ENCODE assay signal across 1 cellular context in the genomic region with DNA sequence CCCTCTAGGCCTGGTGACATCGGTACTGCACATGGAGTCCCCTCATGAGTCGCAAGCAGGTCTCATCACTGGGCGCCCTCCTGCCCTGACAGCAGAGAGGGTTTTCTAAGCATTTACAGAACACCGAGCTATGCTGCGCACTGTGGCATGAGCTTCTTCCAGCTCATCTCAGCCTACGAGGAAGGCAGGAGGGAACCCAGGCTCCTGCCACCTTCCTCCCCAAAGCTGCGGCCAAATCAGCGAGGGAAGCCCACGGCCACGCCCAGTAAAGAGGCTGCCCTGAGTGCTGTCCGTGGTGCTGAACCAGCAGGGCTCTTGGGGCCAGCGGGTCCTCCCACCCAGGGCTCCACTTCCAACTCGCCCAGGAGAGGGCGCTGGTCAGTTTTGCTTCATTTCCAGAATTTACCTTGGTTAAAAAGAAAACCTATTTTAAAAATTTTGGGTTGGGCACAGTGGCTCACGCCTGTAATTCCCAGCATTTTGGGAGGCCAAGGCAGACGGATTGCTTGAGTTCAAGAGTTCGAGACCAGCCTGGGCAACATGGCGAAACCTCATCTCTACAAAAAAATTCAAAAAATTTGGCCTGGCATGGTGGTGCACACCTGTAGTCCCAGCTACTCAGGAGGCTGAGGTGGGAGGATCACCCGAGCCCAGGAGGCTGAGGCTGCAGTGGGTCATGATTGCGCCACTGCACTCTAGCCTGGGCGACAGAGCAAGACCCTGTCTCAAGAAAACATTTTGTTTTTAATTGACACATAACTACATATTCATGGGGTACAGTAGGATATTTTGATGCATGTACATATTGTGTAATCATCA.
A peak's percentile ranks its signal among the peaks of the same experiment; 100 is the strongest.
TF ChIP-seq lines count a peak whose summit lies in the region.

No MANE protein-coding gene starts in this region.

TF ChIP-seq in HepG2, 621 proteins besides CTCF, POLR2A, EP300 and RAD21 (continued from another document and continues in another):
- TF ChIP-seq, protein P1, sequence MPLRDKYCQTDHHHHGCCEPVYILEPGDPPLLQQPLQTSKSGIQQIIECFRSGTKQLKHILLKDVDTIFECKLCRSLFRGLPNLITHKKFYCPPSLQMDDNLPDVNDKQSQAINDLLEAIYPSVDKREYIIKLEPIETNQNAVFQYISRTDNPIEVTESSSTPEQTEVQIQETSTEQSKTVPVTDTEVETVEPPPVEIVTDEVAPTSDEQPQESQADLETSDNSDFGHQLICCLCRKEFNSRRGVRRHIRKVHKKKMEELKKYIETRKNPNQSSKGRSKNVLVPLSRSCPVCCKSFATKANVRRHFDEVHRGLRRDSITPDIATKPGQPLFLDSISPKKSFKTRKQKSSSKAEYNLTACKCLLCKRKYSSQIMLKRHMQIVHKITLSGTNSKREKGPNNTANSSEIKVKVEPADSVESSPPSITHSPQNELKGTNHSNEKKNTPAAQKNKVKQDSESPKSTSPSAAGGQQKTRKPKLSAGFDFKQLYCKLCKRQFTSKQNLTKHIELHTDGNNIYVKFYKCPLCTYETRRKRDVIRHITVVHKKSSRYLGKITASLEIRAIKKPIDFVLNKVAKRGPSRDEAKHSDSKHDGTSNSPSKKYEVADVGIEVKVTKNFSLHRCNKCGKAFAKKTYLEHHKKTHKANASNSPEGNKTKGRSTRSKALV (CRISPR knock-in tag; IDR thresholded peaks at IDR 0.05), result peak; percentile 89; the same call in 1 of the 2 replicates
- TF ChIP-seq CREB1 (IDR thresholded peaks at IDR 0.05) (no peak), CREB1 (CRISPR knock-in tag; IDR thresholded peaks at IDR 0.05) (no peak), ZNF460 (CRISPR knock-in tag; IDR thresholded peaks at IDR 0.05; ENCODE audit: borderline replicate concordance) (no peak), TBX2 (CRISPR knock-in tag; IDR thresholded peaks at IDR 0.05; ENCODE audit: borderline replicate concordance) (peak; percentile 47; the same call in 1 of the 2 replicates), KAT8 (CRISPR knock-in tag; IDR thresholded peaks at IDR 0.05) (peak; percentile 73), HMG20A (CRISPR knock-in tag; IDR thresholded peaks at IDR 0.05; ENCODE audit: borderline replicate concordance) (no peak), FOXO1 (CRISPR knock-in tag; IDR thresholded peaks at IDR 0.05) (peak; percentile 61; the same call in 1 of the 2 replicates), ZNF570 (CRISPR knock-in tag; IDR thresholded peaks at IDR 0.05; ENCODE audit: borderline replicate concordance) (no peak), ZNF501 (CRISPR knock-in tag; IDR thresholded peaks at IDR 0.05) (peak; percentile 92), ETV5 (CRISPR knock-in tag; IDR thresholded peaks at IDR 0.05; ENCODE audit: borderline replicate concordance) (peak; percentile 38; the same call in 1 of the 2 replicates), SRY (CRISPR knock-in tag; IDR thresholded peaks at IDR 0.05) (peak; percentile 99), ZNF33A (CRISPR knock-in tag; IDR thresholded peaks at IDR 0.05; ENCODE audit: borderline replicate concordance) (no peak), MTA3 (CRISPR knock-in tag; IDR thresholded peaks at IDR 0.05) (0 out of 2 replicates have a peak, but pooled peaks have one; percentile 50), ZNF354B (CRISPR knock-in tag; IDR thresholded peaks at IDR 0.05) (no peak), KLF16 (CRISPR knock-in tag; IDR thresholded peaks at IDR 0.05) (peak in 1 of 2 experiments; percentile 92; a peak in 2 of 4 replicates), FOXA1 (IDR thresholded peaks at IDR 0.05) (no peak), FOXA1 (CRISPR knock-in tag; IDR thresholded peaks at IDR 0.05) (no peak), NKX3-1 (CRISPR knock-in tag; IDR thresholded peaks at IDR 0.05) (peak; percentile 98), ZNF652 (CRISPR knock-in tag; IDR thresholded peaks at IDR 0.05; ENCODE audit: borderline replicate concordance, low read depth) (0 out of 2 replicates have a peak, but pooled peaks have one; percentile 25), SIX1 (CRISPR knock-in tag; IDR thresholded peaks at IDR 0.05; ENCODE audit: borderline replicate concordance) (no peak), ATF7-NPFF (CRISPR knock-in tag; IDR thresholded peaks at IDR 0.05; ENCODE audit: low read depth) (peak; percentile 87), REL (CRISPR knock-in tag; conservative IDR thresholded peaks at IDR 0.05) (peak; percentile 64; the same call in 1 of the 2 replicates), CBX2 (IDR thresholded peaks at IDR 0.05; ENCODE audit: low read depth, low read length) (no peak), CBX2 (CRISPR knock-in tag; IDR thresholded peaks at IDR 0.05; ENCODE audit: low read depth) (no peak), SCMH1 (CRISPR knock-in tag; IDR thresholded peaks at IDR 0.05; ENCODE audit: borderline replicate concordance) (no peak), ZNF558 (CRISPR knock-in tag; IDR thresholded peaks at IDR 0.05; ENCODE audit: borderline replicate concordance) (peak; percentile 90; the same call in 1 of the 2 replicates), ZNF232 (CRISPR knock-in tag; IDR thresholded peaks at IDR 0.05; ENCODE audit: borderline replicate concordance) (peak; percentile 98), KLF15 (CRISPR knock-in tag; IDR thresholded peaks at IDR 0.05; ENCODE audit: borderline replicate concordance) (peak; percentile 76; the same call in 1 of the 2 replicates)
- TF ChIP-seq, protein P2, sequence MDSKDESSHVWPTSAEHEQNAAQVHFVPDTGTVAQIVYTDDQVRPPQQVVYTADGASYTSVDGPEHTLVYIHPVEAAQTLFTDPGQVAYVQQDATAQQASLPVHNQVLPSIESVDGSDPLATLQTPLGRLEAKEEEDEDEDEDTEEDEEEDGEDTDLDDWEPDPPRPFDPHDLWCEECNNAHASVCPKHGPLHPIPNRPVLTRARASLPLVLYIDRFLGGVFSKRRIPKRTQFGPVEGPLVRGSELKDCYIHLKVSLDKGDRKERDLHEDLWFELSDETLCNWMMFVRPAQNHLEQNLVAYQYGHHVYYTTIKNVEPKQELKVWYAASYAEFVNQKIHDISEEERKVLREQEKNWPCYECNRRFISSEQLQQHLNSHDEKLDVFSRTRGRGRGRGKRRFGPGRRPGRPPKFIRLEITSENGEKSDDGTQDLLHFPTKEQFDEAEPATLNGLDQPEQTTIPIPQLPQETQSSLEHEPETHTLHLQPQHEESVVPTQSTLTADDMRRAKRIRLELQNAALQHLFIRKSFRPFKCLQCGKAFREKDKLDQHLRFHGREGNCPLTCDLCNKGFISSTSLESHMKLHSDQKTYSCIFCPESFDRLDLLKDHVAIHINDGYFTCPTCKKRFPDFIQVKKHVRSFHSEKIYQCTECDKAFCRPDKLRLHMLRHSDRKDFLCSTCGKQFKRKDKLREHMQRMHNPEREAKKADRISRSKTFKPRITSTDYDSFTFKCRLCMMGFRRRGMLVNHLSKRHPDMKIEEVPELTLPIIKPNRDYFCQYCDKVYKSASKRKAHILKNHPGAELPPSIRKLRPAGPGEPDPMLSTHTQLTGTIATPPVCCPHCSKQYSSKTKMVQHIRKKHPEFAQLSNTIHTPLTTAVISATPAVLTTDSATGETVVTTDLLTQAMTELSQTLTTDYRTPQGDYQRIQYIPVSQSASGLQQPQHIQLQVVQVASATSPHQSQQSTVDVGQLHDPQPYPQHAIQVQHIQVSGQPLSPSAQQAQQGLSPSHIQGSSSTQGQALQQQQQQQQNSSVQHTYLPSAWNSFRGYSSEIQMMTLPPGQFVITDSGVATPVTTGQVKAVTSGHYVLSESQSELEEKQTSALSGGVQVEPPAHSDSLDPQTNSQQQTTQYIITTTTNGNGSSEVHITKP (CRISPR knock-in tag; IDR thresholded peaks at IDR 0.05; ENCODE audit: low read depth), result peak; percentile 51; the same call in 1 of the 2 replicates
- TF ChIP-seq, protein P3, sequence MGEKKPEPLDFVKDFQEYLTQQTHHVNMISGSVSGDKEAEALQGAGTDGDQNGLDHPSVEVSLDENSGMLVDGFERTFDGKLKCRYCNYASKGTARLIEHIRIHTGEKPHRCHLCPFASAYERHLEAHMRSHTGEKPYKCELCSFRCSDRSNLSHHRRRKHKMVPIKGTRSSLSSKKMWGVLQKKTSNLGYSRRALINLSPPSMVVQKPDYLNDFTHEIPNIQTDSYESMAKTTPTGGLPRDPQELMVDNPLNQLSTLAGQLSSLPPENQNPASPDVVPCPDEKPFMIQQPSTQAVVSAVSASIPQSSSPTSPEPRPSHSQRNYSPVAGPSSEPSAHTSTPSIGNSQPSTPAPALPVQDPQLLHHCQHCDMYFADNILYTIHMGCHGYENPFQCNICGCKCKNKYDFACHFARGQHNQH (CRISPR knock-in tag; IDR thresholded peaks at IDR 0.05), result peak; percentile 69; the same call in 1 of the 2 replicates
- TF ChIP-seq, protein P4, sequence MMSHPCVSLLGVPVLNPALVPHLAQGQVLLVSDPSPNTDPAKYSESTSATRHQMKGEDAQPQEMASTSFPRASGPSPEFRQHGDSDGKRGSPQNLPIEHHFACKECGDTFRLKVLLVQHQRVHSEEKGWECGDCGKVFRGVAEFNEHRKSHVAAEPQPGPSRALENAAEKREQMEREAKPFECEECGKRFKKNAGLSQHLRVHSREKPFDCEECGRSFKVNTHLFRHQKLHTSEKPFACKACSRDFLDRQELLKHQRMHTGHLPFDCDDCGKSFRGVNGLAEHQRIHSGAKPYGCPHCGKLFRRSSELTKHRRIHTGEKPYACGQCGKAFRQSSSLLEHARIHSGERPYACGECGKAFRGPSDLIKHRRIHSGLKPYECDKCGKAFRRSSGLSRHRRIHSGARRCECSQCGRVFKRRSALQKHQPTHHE (CRISPR knock-in tag; IDR thresholded peaks at IDR 0.05; ENCODE audit: borderline replicate concordance), result peak; percentile 66; the same call in 1 of the 2 replicates
- TF ChIP-seq, protein P5, sequence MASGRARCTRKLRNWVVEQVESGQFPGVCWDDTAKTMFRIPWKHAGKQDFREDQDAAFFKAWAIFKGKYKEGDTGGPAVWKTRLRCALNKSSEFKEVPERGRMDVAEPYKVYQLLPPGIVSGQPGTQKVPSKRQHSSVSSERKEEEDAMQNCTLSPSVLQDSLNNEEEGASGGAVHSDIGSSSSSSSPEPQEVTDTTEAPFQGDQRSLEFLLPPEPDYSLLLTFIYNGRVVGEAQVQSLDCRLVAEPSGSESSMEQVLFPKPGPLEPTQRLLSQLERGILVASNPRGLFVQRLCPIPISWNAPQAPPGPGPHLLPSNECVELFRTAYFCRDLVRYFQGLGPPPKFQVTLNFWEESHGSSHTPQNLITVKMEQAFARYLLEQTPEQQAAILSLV (CRISPR knock-in tag; IDR thresholded peaks at IDR 0.05; ENCODE audit: borderline replicate concordance), result peak; percentile 91
- TF ChIP-seq, protein P6, sequence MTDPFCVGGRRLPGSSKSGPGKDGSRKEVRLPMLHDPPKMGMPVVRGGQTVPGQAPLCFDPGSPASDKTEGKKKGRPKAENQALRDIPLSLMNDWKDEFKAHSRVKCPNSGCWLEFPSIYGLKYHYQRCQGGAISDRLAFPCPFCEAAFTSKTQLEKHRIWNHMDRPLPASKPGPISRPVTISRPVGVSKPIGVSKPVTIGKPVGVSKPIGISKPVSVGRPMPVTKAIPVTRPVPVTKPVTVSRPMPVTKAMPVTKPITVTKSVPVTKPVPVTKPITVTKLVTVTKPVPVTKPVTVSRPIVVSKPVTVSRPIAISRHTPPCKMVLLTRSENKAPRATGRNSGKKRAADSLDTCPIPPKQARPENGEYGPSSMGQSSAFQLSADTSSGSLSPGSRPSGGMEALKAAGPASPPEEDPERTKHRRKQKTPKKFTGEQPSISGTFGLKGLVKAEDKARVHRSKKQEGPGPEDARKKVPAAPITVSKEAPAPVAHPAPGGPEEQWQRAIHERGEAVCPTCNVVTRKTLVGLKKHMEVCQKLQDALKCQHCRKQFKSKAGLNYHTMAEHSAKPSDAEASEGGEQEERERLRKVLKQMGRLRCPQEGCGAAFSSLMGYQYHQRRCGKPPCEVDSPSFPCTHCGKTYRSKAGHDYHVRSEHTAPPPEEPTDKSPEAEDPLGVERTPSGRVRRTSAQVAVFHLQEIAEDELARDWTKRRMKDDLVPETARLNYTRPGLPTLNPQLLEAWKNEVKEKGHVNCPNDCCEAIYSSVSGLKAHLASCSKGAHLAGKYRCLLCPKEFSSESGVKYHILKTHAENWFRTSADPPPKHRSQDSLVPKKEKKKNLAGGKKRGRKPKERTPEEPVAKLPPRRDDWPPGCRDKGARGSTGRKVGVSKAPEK (CRISPR knock-in tag; IDR thresholded peaks at IDR 0.05; ENCODE audit: borderline replicate concordance), result no peak
- TF ChIP-seq, protein P7, sequence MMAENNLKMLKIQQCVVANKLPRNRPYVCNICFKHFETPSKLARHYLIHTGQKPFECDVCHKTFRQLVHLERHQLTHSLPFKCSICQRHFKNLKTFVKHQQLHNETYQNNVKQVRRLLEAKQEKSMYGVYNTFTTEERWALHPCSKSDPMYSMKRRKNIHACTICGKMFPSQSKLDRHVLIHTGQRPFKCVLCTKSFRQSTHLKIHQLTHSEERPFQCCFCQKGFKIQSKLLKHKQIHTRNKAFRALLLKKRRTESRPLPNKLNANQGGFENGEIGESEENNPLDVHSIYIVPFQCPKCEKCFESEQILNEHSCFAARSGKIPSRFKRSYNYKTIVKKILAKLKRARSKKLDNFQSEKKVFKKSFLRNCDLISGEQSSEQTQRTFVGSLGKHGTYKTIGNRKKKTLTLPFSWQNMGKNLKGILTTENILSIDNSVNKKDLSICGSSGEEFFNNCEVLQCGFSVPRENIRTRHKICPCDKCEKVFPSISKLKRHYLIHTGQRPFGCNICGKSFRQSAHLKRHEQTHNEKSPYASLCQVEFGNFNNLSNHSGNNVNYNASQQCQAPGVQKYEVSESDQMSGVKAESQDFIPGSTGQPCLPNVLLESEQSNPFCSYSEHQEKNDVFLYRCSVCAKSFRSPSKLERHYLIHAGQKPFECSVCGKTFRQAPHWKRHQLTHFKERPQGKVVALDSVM (CRISPR knock-in tag; IDR thresholded peaks at IDR 0.05), result peak; percentile 25; the same call in 1 of the 2 replicates
- TF ChIP-seq, protein P8, sequence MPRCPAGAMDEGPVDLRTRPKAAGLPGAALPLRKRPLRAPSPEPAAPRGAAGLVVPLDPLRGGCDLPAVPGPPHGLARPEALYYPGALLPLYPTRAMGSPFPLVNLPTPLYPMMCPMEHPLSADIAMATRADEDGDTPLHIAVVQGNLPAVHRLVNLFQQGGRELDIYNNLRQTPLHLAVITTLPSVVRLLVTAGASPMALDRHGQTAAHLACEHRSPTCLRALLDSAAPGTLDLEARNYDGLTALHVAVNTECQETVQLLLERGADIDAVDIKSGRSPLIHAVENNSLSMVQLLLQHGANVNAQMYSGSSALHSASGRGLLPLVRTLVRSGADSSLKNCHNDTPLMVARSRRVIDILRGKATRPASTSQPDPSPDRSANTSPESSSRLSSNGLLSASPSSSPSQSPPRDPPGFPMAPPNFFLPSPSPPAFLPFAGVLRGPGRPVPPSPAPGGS (CRISPR knock-in tag; IDR thresholded peaks at IDR 0.05), result no peak
- TF ChIP-seq, protein P9, sequence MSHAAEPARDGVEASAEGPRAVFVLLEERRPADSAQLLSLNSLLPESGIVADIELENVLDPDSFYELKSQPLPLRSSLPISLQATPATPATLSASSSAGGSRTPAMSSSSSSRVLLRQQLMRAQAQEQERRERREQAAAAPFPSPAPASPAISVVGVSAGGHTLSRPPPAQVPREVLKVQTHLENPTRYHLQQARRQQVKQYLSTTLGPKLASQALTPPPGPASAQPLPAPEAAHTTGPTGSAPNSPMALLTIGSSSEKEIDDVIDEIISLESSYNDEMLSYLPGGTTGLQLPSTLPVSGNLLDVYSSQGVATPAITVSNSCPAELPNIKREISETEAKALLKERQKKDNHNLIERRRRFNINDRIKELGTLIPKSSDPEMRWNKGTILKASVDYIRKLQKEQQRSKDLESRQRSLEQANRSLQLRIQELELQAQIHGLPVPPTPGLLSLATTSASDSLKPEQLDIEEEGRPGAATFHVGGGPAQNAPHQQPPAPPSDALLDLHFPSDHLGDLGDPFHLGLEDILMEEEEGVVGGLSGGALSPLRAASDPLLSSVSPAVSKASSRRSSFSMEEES (CRISPR knock-in tag; IDR thresholded peaks at IDR 0.05), result peak; percentile 87
